Comparison of ENCODE assay signal across 20 cellular contexts in genomic region chr6:46645265-46645664, GRCh38. TPM values are rescaled to one million over a fixed set of nuclear protein-coding genes. Genes with fewer than 3 reads are reported as not detected.
DNase-seq lines count a peak whose midpoint lies in the region; ATAC-seq and TF ChIP-seq lines count a peak whose summit lies in the region.
"Had no signal": no experiment of that assay in that cellular context is flagged by ENCODE, and none has a peak within 500 bp of the region (broad histone marks: within the 10 kb centered on the region; RNA-seq: fewer than 3 reads in every experiment).

No MANE protein-coding gene starts in this region.

- H3K36me3 ChIP-seq in mammary epithelial cell (ENCODE audit: insufficient read depth, low read length) (no peaks in the 10 kb centered on the region), OCI-LY7 (ENCODE audit: insufficient read depth, low read length) (peaks cover 37% of the 10 kb centered on the region)
- H3K36me3 ChIP-seq: BLaER1 had no signal

- H3K9ac ChIP-seq in mammary epithelial cell (ENCODE audit: insufficient read depth, low read length), result no peak overlapping the region
- H3K9ac ChIP-seq: BLaER1 had no signal

- H3K4me3 ChIP-seq in mammary epithelial cell (replicated peaks in 1 of 3; ENCODE audit: insufficient read depth in 1 of 3, low read depth in 2 of 3, low read length in 3 of 3) (no peak overlapping the region), OCI-LY7 (ENCODE audit: low read depth, low read length, poor library complexity, severe bottlenecking) (no peak overlapping the region)
- H3K4me3 ChIP-seq: BLaER1, GM23338 had no signal

- H3K9me3 ChIP-seq in mammary epithelial cell (replicated peaks; ENCODE audit: insufficient read depth, low read length) (no peaks in the 10 kb centered on the region), OCI-LY7 (ENCODE audit: low read length) (peaks cover 33% of the 10 kb centered on the region; the same call in 1 of the 2 replicates)
- H3K9me3 ChIP-seq: BLaER1 had no signal

- CTCF ChIA-PET in MCF 10A (lab: Yijun Ruan, JAX) (no interaction called here), mammary epithelial cell (lab: Charles Lee; ENCODE audit: low non-redundant PET) (no interaction called here), OCI-LY7 (lab: Charles Lee; ENCODE audit: unreplicated experiment) (no interaction called here)

- H3K9me3 Mint-ChIP-seq in MCF 10A (ENCODE audit: unreplicated experiment), result no peaks in the 10 kb centered on the region
- H3K9me3 Mint-ChIP-seq: GM23338 had no signal

- H3K79me2 ChIP-seq in mammary epithelial cell (ENCODE audit: insufficient read depth, low read length) (no peaks in the 10 kb centered on the region), OCI-LY7 (ENCODE audit: insufficient read depth, low read depth, low read length) (peaks cover 92% of the 10 kb centered on the region)

- no peaks in the 10 kb centered on the region for H3K27me3 ChIP-seq in mammary epithelial cell (ENCODE audit: insufficient read depth, low read length)
- H3K27me3 ChIP-seq: BLaER1 had no signal

- 100% methylated on average over 1 of the region's 1 CpG for WGBS in mammary epithelial cell (ENCODE audit: low coverage, missing lambda C conversion rate)

- H2AFZ ChIP-seq in mammary epithelial cell (ENCODE audit: low read depth, low read length) (no peak overlapping the region), OCI-LY7 (ENCODE audit: low read length) (no peak overlapping the region)
- H2AFZ ChIP-seq: GM23338 had no signal

- H3K36me3 Mint-ChIP-seq in MCF 10A (ENCODE audit: insufficient read depth, unreplicated experiment), result peaks cover 10% of the 10 kb centered on the region
- H3K36me3 Mint-ChIP-seq: CD14-positive monocyte; CD4-positive, alpha-beta memory T cell had no signal

- POLR2A ChIA-PET in MCF 10A (lab: Yijun Ruan, JAX), result no interaction called here
- POLR2A ChIA-PET in OCI-LY7 (lab: Charles Lee), result interaction anchor here (0.9 to 1.0 kb wide), 2 partner anchors 10 to 18 kb away, joined by 3 to 6 read pairs; no protein-coding TSS in a partner anchor

- peaks cover 16% of the 10 kb centered on the region for H3K4me1 ChIP-seq in mammary epithelial cell (ENCODE audit: insufficient read depth, low read length)
- peaks cover 69% of the 10 kb centered on the region for H3K4me1 ChIP-seq in OCI-LY7 (ENCODE audit: insufficient read depth, low read length, poor library complexity, severe bottlenecking)
- H3K4me1 ChIP-seq: BLaER1 had no signal

- H3K4me1 Mint-ChIP-seq in MCF 10A (ENCODE audit: insufficient read depth, unreplicated experiment), result peaks cover 30% of the 10 kb centered on the region
- H3K4me1 Mint-ChIP-seq: CD14-positive monocyte; CD4-positive, alpha-beta memory T cell had no signal

- no peak overlapping the region for H3K27ac Mint-ChIP-seq in MCF 10A (ENCODE audit: low read depth, unreplicated experiment)
- H3K27ac Mint-ChIP-seq: CD14-positive monocyte; CD4-positive, alpha-beta memory T cell; GM23338 had no signal

- DNase-seq in MCF 10A (ENCODE audit: unreplicated experiment) (peak; percentile 48), mammary epithelial cell (no peak), NCI-H1105 (lab: John Stamatoyannopoulos, UW) (peak; percentile 33), OCI-LY7 (ENCODE audit: low spot score) (no peak), DMS 273 (lab: John Stamatoyannopoulos, UW; ENCODE audit: unreplicated experiment) (no peak)
- no peak for DNase-seq in activated T-cell treated with anti-CD3 and anti-CD28 coated beads, Interleukin-2, amount 50 U/mL, for 1 hour
- DNase-seq: 8988T; CD4-positive, alpha-beta memory T cell; DMS79 treated with DMSO at 0.1 percent for 48 hours; EL; HCEC 1CT; IMR-90 had no signal

- H3K27ac ChIP-seq in mammary epithelial cell (ENCODE audit: insufficient read depth, low read depth, low read length) (no peak overlapping the region), OCI-LY7 (ENCODE audit: low read depth, low read length, poor library complexity, severe bottlenecking) (peak overlapping the region; percentile 91)
- H3K27ac ChIP-seq: BLaER1, HL-60 had no signal

- intact Hi-C loops in MCF 10A (cut with micrococcal nuclease), result no loop called here
- intact Hi-C loops in mammary epithelial cell (cut with micrococcal nuclease), result no loop called here
- intact Hi-C loops in OCI-LY7 (cut with micrococcal nuclease; ENCODE audit: unreplicated experiment), result loop anchor here (5.0 kb wide), 1 partner anchor 1268 kb away; the partner anchor contains the start of gene SUPT3H

- no peak overlapping the region for H3K4me3 Mint-ChIP-seq in MCF 10A (ENCODE audit: unreplicated experiment)
- H3K4me3 Mint-ChIP-seq: CD14-positive monocyte; CD4-positive, alpha-beta memory T cell; GM23338 had no signal

- no peak for ATAC-seq in GM19351 (IDR thresholded peaks at IDR 0.05; ENCODE audit: unreplicated experiment)
- ATAC-seq: GM23338 had no signal

- no peaks in the 10 kb centered on the region for H3K9me2 ChIP-seq in OCI-LY7 (ENCODE audit: insufficient read depth, low read length)

- in situ Hi-C loops in mammary epithelial cell (cut with MboI; ENCODE audit: low sequenced_read_pairs in 2 of 2), result no loop called here

- TF ChIP-seq CTCF in MCF 10A (IDR thresholded peaks at IDR 0.05; ENCODE audit: unreplicated experiment) (no peak), mammary epithelial cell (conservative IDR thresholded peaks at IDR 0.05 in 1 of 2, IDR thresholded peaks at IDR 0.05 in 1 of 2; ENCODE audit: extremely low read depth in 1 of 2, insufficient read depth in 1 of 2, low read depth in 1 of 2, low read length in 2 of 2) (no peak), OCI-LY7 (conservative IDR thresholded peaks at IDR 0.05; ENCODE audit: low read length) (no peak)

- H3K4me2 ChIP-seq in mammary epithelial cell (ENCODE audit: insufficient read depth, low read depth, low read length), result no peak overlapping the region
- H3K4me2 ChIP-seq in OCI-LY7 (ENCODE audit: low read length), result no peak overlapping the region
- H3K4me2 ChIP-seq: BLaER1, GM23338 had no signal

- no peaks in the 10 kb centered on the region for H4K20me1 ChIP-seq in mammary epithelial cell (ENCODE audit: insufficient read depth, low read length)
- no peaks in the 10 kb centered on the region for H4K20me1 ChIP-seq in OCI-LY7 (ENCODE audit: insufficient read depth, low read length)
- H4K20me1 ChIP-seq: BLaER1 had no signal

- H3K27me3 Mint-ChIP-seq in MCF 10A (ENCODE audit: insufficient read depth, unreplicated experiment), result no peaks in the 10 kb centered on the region

- dilution Hi-C loops in mammary epithelial cell (cut with HindIII; ENCODE audit: low sequenced_read_pairs), result no loop called here

- BruUV-seq in MCF 10A (replicated peaks; lab: Mats Ljungman, UMichigan), result no TSS peak
- no TSS peak for BruUV-seq in mammary epithelial cell (replicated peaks; lab: Mats Ljungman, UMichigan)
- BruUV-seq in OCI-LY7 (replicated peaks; lab: Mats Ljungman, UMichigan), result no TSS peak

RNA-seq across cellular contexts. Expression of gene CYP39A1, which starts 7.4 kb away (rescaled TPM):
- total RNA-seq in MCF 10A (2022), result 7.2 and 7.4 TPM in 2 replicates
- 1 to 10 TPM; 2.4 to 5.2 TPM for total RNA-seq in mammary epithelial cell
- polyA plus RNA-seq in mammary epithelial cell, result 0.65 TPM
- not detected for polyA minus RNA-seq in mammary epithelial cell
- 13.4 and 15.4 TPM in 2 replicates for total RNA-seq in OCI-LY7 (2014; rRNA removed; shearing (Covaris generic))
- 22.6 and 24.5 TPM in 2 replicates for total RNA-seq in OCI-LY7 (2022)
- total RNA-seq: A673; CD4-positive, alpha-beta memory T cell; IMR-90 had no signal
- polyA plus RNA-seq: AG04450; CD14-positive monocyte; CD4-positive, alpha-beta memory T cell had no signal

RNA-seq across cellular contexts. Expression of gene SLC25A27, which starts 7.5 kb away (rescaled TPM):
- 21.7 and 36.9 TPM in 2 replicates for total RNA-seq in MCF 10A (2022)
- 10 to 100 TPM; 11.8 to 18.1 TPM for total RNA-seq in mammary epithelial cell
- polyA plus RNA-seq in mammary epithelial cell, result 3.5 TPM
- not detected for polyA minus RNA-seq in mammary epithelial cell
- total RNA-seq in OCI-LY7 (2014; rRNA removed; shearing (Covaris generic)), result 155 and 175 TPM in 2 replicates
- 157 and 203 TPM in 2 replicates for total RNA-seq in OCI-LY7 (2022)
- total RNA-seq: IMR-90 had no signal
- polyA plus RNA-seq: CD4-positive, alpha-beta memory T cell had no signal

RNA-seq across cellular contexts. Expression of gene TDRD6, which starts 42.4 kb away (rescaled TPM):
- 0.56 and 0.66 TPM in 2 replicates for total RNA-seq in MCF 10A (2022)
- under 1 TPM; 0.09 to 0.50 TPM for total RNA-seq in mammary epithelial cell
- 0.01 TPM for polyA plus RNA-seq in mammary epithelial cell
- polyA minus RNA-seq in mammary epithelial cell, result 0.52 TPM
- 3.5 and 4.6 TPM in 2 replicates for total RNA-seq in OCI-LY7 (2014; rRNA removed; shearing (Covaris generic))
- total RNA-seq in OCI-LY7 (2022), result 4.0 and 4.5 TPM in 2 replicates
- total RNA-seq: A673, HT1080, IMR-90 had no signal
- polyA plus RNA-seq: AG04450; CD4-positive, alpha-beta memory T cell; IMR-90 had no signal

Comparison
In these comparisons a context has a peak if more than half of its experiments do, and no peak if none do; other contexts are left out.
1. DNase-seq: peak in MCF 10A (single experiment) and NCI-H1105 (single experiment); none in mammary epithelial cell (single experiment), OCI-LY7 (single experiment), activated T-cell treated with anti-CD3 and anti-CD28 coated beads, Interleukin-2, amount 50 U/mL, for 1 hour (single experiment) and DMS 273 (single experiment).